Comparison of ENCODE assay signal across 24 cellular contexts in the genomic region with DNA sequence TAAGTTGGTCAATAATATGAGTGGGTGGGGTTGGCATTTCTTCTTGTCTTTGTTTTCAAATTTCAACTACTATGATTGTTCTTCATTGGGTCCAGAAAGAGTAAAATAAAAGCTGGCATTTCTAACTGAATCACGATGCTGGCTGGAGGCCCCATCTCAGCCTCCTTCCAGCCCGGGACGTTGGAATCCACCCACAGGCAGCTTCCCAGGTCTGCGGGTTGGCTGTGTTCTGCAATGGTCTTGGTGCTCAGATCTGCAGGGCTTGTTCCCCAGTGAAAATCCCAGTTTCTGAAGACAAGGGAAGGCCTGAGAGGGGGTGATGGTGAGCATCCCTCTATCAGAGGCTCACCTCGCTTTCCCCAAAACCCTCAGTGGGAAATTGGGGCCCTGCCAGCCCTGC. TPM values are rescaled to one million over a fixed set of nuclear protein-coding genes. Genes with fewer than 3 reads are reported as not detected.
A peak's percentile ranks its signal among the peaks of the same experiment; 100 is the strongest.
DNase-seq lines count a peak whose midpoint lies in the region; ATAC-seq lines count a peak whose summit lies in the region.
"Had no signal": no experiment of that assay in that cellular context is flagged by ENCODE, and none has a peak within 500 bp of the region (broad histone marks: within the 10 kb centered on the region; RNA-seq: fewer than 3 reads in every experiment).

No MANE protein-coding gene starts in this region.

- no peaks in the 10 kb centered on the region for H3K27me3 ChIP-seq in MG63

- DNase-seq in AG08396 (ENCODE audit: low spot score) (peak; percentile 65), MG63 (peak; percentile 69), fibroblast of peridontal ligament (ENCODE audit: extremely low read depth) (peak; percentile 41), sciatic nerve (ENCODE audit: low spot score) (no peak), activated T-cell treated with anti-CD3 and anti-CD28 coated beads for 4 hours (no peak)
- no peak for DNase-seq in activated CD4-positive, alpha-beta T cell treated with anti-CD3 and anti-CD28 coated beads for 48 hours
- DNase-seq: 8988T; CD8-positive, alpha-beta T cell; DMS53; EL; H7; Karpas-422; NCI-H1048; NCI-H1436; NCI-H2029 treated with DMSO at 0.1 percent for 48 hours; NCI-H2171; NCI-H446; NCI-H774; Right ventricle myocardium superior had no signal

- peak; percentile 71 for ATAC-seq in sciatic nerve
- no peak for ATAC-seq in HG03378 (IDR thresholded peaks at IDR 0.05; ENCODE audit: unreplicated experiment)
- ATAC-seq in HG03108 (IDR thresholded peaks at IDR 0.05; ENCODE audit: unreplicated experiment), result no peak
- ATAC-seq: CD8-positive, alpha-beta T cell had no signal

- intact Hi-C loops in sciatic nerve (cut with DNase I), result no loop called here

- H3K9me3 ChIP-seq in MG63, result no peaks in the 10 kb centered on the region
- H3K9me3 ChIP-seq: BLaER1 treated with 17β-estradiol and CSF1 and Interleukin-3, amounts not matched to agents 10 nM and 100 nM had no signal

- H3K4me3 ChIP-seq in MG63, result no peak overlapping the region
- H3K4me3 ChIP-seq: BLaER1 treated with 17β-estradiol and CSF1 and Interleukin-3, amounts not matched to agents 10 nM and 100 nM; SK-N-MC had no signal

- no peaks in the 10 kb centered on the region for H3K36me3 ChIP-seq in MG63
- H3K36me3 ChIP-seq: BLaER1 treated with 17β-estradiol and CSF1 and Interleukin-3, amounts not matched to agents 10 nM and 100 nM had no signal

RNA-seq across cellular contexts. Expression of gene ARHGEF16, which starts 54.7 kb away (rescaled TPM):
- 0.13 TPM in 1 of 2 replicates, not detected in the other for total RNA-seq in MG63 (2014; rRNA removed; shearing (Covaris generic); ENCODE audit: low replicate concordance)
- 20.6 TPM for total RNA-seq in sciatic nerve
- total RNA-seq: CD8-positive, alpha-beta T cell; OCI-LY7 had no signal

Comparison
In these comparisons a context has a peak if more than half of its experiments do, and no peak if none do; other contexts are left out.
1. DNase-seq: peak in AG08396 (single experiment), MG63 (single experiment) and fibroblast of peridontal ligament (single experiment); none in sciatic nerve (single experiment), activated CD4-positive, alpha-beta T cell treated with anti-CD3 and anti-CD28 coated beads for 48 hours (single experiment) and activated T-cell treated with anti-CD3 and anti-CD28 coated beads for 4 hours (single experiment).
2. RNA of gene ARHGEF16, which starts 54.7 kb away (total RNA-seq): 20.6 TPM in sciatic nerve (single experiment); 0.13 TPM in MG63; every median in the first group is over 10 times any median in the second.